ENCODE assay signal across 8 cellular contexts in genomic region chr5:129094924-129095797, GRCh38.
A peak's percentile ranks its signal among the peaks of the same experiment; 100 is the strongest.
DNase-seq lines count a peak whose midpoint lies in the region; ATAC-seq lines count a peak whose summit lies in the region.

No MANE protein-coding gene starts in this region.

- peaks cover 2% of the 10 kb centered on the region for H3K27me3 Mint-ChIP-seq in memory B cell

- no peaks in the 10 kb centered on the region for H3K9me3 ChIP-seq in effector memory CD4-positive, alpha-beta T cell (ENCODE audit: control insufficient read depth, low read length)

- no peaks in the 10 kb centered on the region for H3K4me1 ChIP-seq in effector memory CD4-positive, alpha-beta T cell (ENCODE audit: control insufficient read depth, insufficient read depth, low read length, poor library complexity, severe bottlenecking)

- peak overlapping the region; percentile 64 for H3K27ac Mint-ChIP-seq in memory B cell

- peak; percentile 34 for DNase-seq in NCI-H2029 (lab: John Stamatoyannopoulos, UW)
- no peak for DNase-seq in NCI-H2029 treated with DMSO at 0.1 percent for 48 hours (lab: John Stamatoyannopoulos, UW)
- peak; percentile 53 for DNase-seq in NAMALWA (ENCODE audit: low spot score)
- DNase-seq in activated CD4-positive, alpha-beta T cell treated with anti-CD3 and anti-CD28 coated beads for 24 hours (ENCODE audit: low read depth in 2 of 2) = peak; percentile 27 to 33
- DNase-seq in effector memory CD4-positive, alpha-beta T cell = peak; percentile 27 to 38 (median 27)
- DNase-seq in memory B cell (ENCODE audit: low spot score in 2 of 2) = no peak
- DNase-seq in stimulated activated CD8-positive, alpha-beta memory T cell treated with anti-CD3 and anti-CD28 coated beads, Interleukin-15, amount 100 ng/mL, for 48 hours (ENCODE audit: low read depth in 2 of 2) = peak; percentile 19 to 36

- H3K4me3 ChIP-seq in effector memory CD4-positive, alpha-beta T cell (ENCODE audit: insufficient read depth, low read depth, low read length, poor library complexity, severe bottlenecking) = peak overlapping the region; percentile 87

- no peaks in the 10 kb centered on the region for H3K36me3 Mint-ChIP-seq in memory B cell

- H3K36me3 ChIP-seq in effector memory CD4-positive, alpha-beta T cell (ENCODE audit: control insufficient read depth, insufficient read depth, low read length) = no peaks in the 10 kb centered on the region

- H3K4me3 Mint-ChIP-seq in memory B cell = peak overlapping the region; percentile 89

- ATAC-seq in HG02571 (IDR thresholded peaks at IDR 0.05; ENCODE audit: unreplicated experiment) (peak; percentile 56), memory B cell (ENCODE audit: low read depth) (peak; percentile 5)

- H3K27me3 ChIP-seq in effector memory CD4-positive, alpha-beta T cell (replicated peaks; ENCODE audit: control insufficient read depth, insufficient read depth, low read length, poor library complexity, severe bottlenecking) = no peaks in the 10 kb centered on the region

- H3K9me3 Mint-ChIP-seq in memory B cell = no peaks in the 10 kb centered on the region

- peak overlapping the region; percentile 70 for H3K27ac ChIP-seq in effector memory CD4-positive, alpha-beta T cell (ENCODE audit: insufficient read depth, low read length, poor library complexity, severe bottlenecking)

- peaks cover 17% of the 10 kb centered on the region for H3K4me1 Mint-ChIP-seq in memory B cell

Comparison
In these comparisons a context has a peak if more than half of its experiments do, and no peak if none do; other contexts are left out.
1. DNase-seq: peak in NCI-H2029 (single experiment), NAMALWA (single experiment), activated CD4-positive, alpha-beta T cell treated with anti-CD3 and anti-CD28 coated beads for 24 hours (2 of 2), effector memory CD4-positive, alpha-beta T cell (3 of 3) and stimulated activated CD8-positive, alpha-beta memory T cell treated with anti-CD3 and anti-CD28 coated beads, Interleukin-15, amount 100 ng/mL, for 48 hours (2 of 2); none in NCI-H2029 treated with DMSO at 0.1 percent for 48 hours (single experiment) and memory B cell (0 of 2).